28 cellular contexts compared by ENCODE assay signal in the genomic region with DNA sequence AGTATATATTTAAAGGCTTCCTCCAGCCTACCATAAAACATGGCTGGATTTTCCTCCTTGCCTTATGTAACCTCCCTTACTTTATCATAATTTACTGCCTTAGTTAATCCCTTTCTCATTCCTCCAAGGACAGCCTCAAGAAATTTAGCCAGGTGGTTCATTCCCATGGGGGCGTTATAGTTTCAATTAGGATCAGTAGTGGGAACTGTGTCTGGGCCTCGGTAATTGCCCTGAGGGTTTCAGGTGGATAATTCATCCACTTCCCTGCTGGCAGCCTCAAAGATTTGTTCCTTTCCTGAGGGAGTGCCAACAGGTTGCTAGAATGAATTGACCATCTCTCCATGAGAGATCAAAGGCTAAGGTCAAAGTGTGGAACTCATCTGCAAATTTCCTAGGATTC. TPM values are rescaled to one million over a fixed set of nuclear protein-coding genes. Genes with fewer than 3 reads are reported as not detected.
DNase-seq lines count a peak whose midpoint lies in the region; ATAC-seq and TF ChIP-seq lines count a peak whose summit lies in the region.
"Had no signal": no experiment of that assay in that cellular context is flagged by ENCODE, and none has a peak within 500 bp of the region (broad histone marks: within the 10 kb centered on the region; RNA-seq: fewer than 3 reads in every experiment).

No MANE protein-coding gene starts in this region.

- H3K36me3 Mint-ChIP-seq in neural crest cell (ENCODE audit: low read depth), result no peaks in the 10 kb centered on the region

- no peaks in the 10 kb centered on the region for H3K9me3 Mint-ChIP-seq in neural crest cell
- H3K9me3 Mint-ChIP-seq: GM23338, H9 had no signal

- peak; percentile 49 for DNase-seq in NCI-H2171 treated with DMSO at 0.1 percent for 48 hours (lab: John Stamatoyannopoulos, UW)
- no peak for DNase-seq in NCI-H2171 (lab: John Stamatoyannopoulos, UW)
- DNase-seq in DMS 273 treated with DMSO at 0.1 percent for 48 hours (lab: John Stamatoyannopoulos, UW), result peak; percentile 16
- peak; percentile 90 for DNase-seq in NCI-H82 treated with DMSO at 0.1 percent for 48 hours (lab: John Stamatoyannopoulos, UW; ENCODE audit: unreplicated experiment)
- DNase-seq in neural crest cell (ENCODE audit: low read depth, low spot score), result no peak
- no peak for DNase-seq in NCI-H187 (lab: John Stamatoyannopoulos, UW)
- no peak for DNase-seq in Right ventricle myocardium superior
- DNase-seq in stomach, result no peak
- DNase-seq: Calu3; DMS53; H9; KBM-7; NCI-H1105; NCI-H2029 treated with DMSO at 0.1 percent for 48 hours; NCI-H446; NCI-H526 treated with DMSO at 0.1 percent for 48 hours; NK-92 treated with Interleukin-12 subunit alpha and Interleukin-12 subunit beta, amount 100 ng/mL, for 24 hours; PC-9 had no signal

- H3K4me1 ChIP-seq in stomach, result peaks cover 3 to 14% (median 5%) of the 10 kb centered on the region in 4 donors

- intact Hi-C loops in Right ventricle myocardium superior (cut with DNase I), result loop anchor here (10.0 kb wide), 1 partner anchor 244 kb away; no protein-coding TSS in a partner anchor
- intact Hi-C loops in stomach (cut with DNase I; ENCODE audit: low total_unique reads), result loop anchor here (10.0 kb wide), 2 partner anchors 84 to 194 kb away; no protein-coding TSS in a partner anchor

- no peak for TF ChIP-seq EP300 in stomach (IDR thresholded peaks at IDR 0.05)

- no peaks in the 10 kb centered on the region for H3K9me3 ChIP-seq in stomach
- H3K9me3 ChIP-seq: SJSA1 had no signal

- no peaks in the 10 kb centered on the region for H3K27me3 Mint-ChIP-seq in neural crest cell (ENCODE audit: low read depth)

- no peak for ATAC-seq in Right ventricle myocardium superior (ENCODE audit: poor library complexity)
- ATAC-seq: GM23338, Right ventricle myocardium inferior had no signal

- no peak overlapping the region for H3K27ac Mint-ChIP-seq in neural crest cell (ENCODE audit: unreplicated experiment)
- H3K27ac Mint-ChIP-seq: GM23338, H9 had no signal

- no peaks in the 10 kb centered on the region for H3K36me3 ChIP-seq in stomach
- H3K36me3 ChIP-seq: SJSA1 had no signal

- H3K27me3 ChIP-seq in stomach, result no peaks in the 10 kb centered on the region

- no peak overlapping the region for H3K4me3 ChIP-seq in stomach
- H3K4me3 ChIP-seq: GM23338, PC-9, SJSA1 had no signal

- TF ChIP-seq CTCF in neural crest cell (conservative IDR thresholded peaks at IDR 0.05) (no peak), stomach (IDR thresholded peaks at IDR 0.05) (no peak)

- H3K4me3 Mint-ChIP-seq in neural crest cell, result peak overlapping the region; percentile 36
- H3K4me3 Mint-ChIP-seq: GM23338, H9 had no signal

- peaks cover 15% of the 10 kb centered on the region for H3K4me1 Mint-ChIP-seq in neural crest cell

- no peak for TF ChIP-seq POLR2A in stomach (IDR thresholded peaks at IDR 0.05)

- 66 to 89% (median 80%) methylated on average over 2 of the region's 2 CpGs for WGBS in stomach, 5 donors

- no peak overlapping the region for H3K27ac ChIP-seq in stomach
- H3K27ac ChIP-seq: PC-9, SJSA1 had no signal

RNA-seq across cellular contexts. Expression of a gene that starts 4.3 kb away (rescaled TPM):
- total RNA-seq in neural crest cell (25.5 and 27.6 TPM in 2 replicates), Right ventricle myocardium superior (26.2 TPM), stomach (10 to 100 TPM in 4 of 5 donors, 1 to 10 TPM in 1; 3.5 to 57.2 (median 21.4) TPM)
- 10 to 100 TPM in 1 of 3 donors, 1 to 10 TPM in 2; 3.2 to 27.7 (median 9.2) TPM for polyA plus RNA-seq in stomach

RNA-seq across cellular contexts. Expression of a gene that starts 24.8 kb away (rescaled TPM):
- total RNA-seq in neural crest cell (1.7 and 1.8 TPM in 2 replicates), Right ventricle myocardium superior (178 TPM), stomach (100 to 1,000 TPM in 1 of 5 donors, 10 to 100 TPM in 3, 1 to 10 TPM in 1; 5.5 to 173 (median 36.2) TPM)
- 10 to 100 TPM; 24.9 to 33.4 (median 28.6) TPM for polyA plus RNA-seq in stomach

RNA-seq across cellular contexts. Expression of a gene that starts 54.9 kb away (rescaled TPM):
- not detected in 2 replicates for total RNA-seq in neural crest cell
- not detected for total RNA-seq in Right ventricle myocardium superior
- not detected for total RNA-seq in stomach
- polyA plus RNA-seq in stomach, result not detected
- total RNA-seq: A172, Calu3, Daoy, G401, GM23338, H9, LHCN-M2, MCF 10A, PC-9, Right ventricle myocardium inferior, RPMI7951, SJSA1 had no signal
- polyA plus RNA-seq: BJ, GM23338 had no signal

Comparison
In these comparisons a context has a peak if more than half of its experiments do, and no peak if none do; other contexts are left out.
1. DNase-seq: peak in NCI-H2171 treated with DMSO at 0.1 percent for 48 hours (single experiment), DMS 273 treated with DMSO at 0.1 percent for 48 hours (single experiment) and NCI-H82 treated with DMSO at 0.1 percent for 48 hours (single experiment); none in NCI-H2171 (single experiment), neural crest cell (single experiment), NCI-H187 (0 of 2), Right ventricle myocardium superior (single experiment) and stomach (single experiment).